In the genomic region with DNA sequence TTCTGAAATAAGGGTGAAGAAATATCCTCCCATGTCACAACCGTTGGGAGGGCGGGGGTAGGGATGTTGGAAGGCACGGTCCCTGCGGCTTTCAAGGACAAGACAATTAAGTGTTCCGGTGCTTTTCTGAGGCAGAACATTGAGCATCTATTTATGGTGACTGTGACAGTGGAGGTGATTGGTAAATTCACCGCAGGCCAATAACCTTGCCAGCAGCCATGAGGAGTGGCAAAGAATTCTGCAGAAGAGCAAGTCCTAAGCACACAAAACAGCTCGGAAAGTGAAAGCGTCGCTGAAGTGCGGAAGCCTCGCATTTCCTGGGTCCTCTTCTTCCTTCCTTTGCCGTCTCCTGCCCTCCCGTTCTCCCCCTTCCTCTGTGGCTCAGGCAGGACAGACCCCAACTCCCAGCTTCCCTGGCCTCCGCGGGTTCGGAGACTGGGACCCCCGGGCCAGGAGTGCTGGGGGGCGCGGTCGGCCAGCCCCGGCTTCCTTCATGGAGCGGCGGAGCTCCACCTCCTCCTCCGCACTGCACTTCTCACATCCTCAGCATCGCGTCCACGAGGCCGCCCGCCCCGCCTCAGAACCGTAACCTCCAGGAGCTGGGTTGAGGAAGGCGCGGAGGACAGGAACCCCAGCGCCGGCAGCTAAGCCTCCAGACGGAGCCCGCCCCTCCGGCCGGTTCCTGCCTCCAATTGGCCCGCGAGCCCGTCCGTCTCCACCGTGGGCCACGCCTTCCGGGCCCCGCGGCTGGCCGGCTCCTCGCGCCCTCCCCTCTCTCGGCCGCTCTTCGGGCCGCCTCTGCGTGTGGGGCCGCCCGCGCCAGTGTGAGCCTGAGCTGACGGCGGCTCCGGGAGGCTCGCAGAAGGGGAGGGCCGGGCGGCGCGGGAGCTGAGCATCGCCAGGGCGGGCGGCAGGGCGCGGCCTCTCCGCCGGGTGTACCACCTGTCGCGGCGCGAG, we compare ENCODE assay signal across 8 cellular contexts. TPM values are rescaled to one million over a fixed set of nuclear protein-coding genes. Genes with fewer than 3 reads are reported as not detected.
DNase-seq lines count a peak whose midpoint lies in the region; ATAC-seq and TF ChIP-seq lines count a peak whose summit lies in the region.

A gene (plus strand): TSS at position 774 of the 957 bp plus-strand sequence. CDS start 16,703 bp downstream, outside the sequence.

- no peaks in the 10 kb centered on the region for H3K36me3 ChIP-seq in prostate gland

- H3K27me3 ChIP-seq in prostate gland (replicated peaks; ENCODE audit: insufficient read depth) = no peaks in the 10 kb centered on the region

- WGBS in prostate gland = under 1% methylated on average over 49 of the region's 78 CpGs

- H3K27ac ChIP-seq in angular gyrus (ENCODE audit: low read depth, low read length) = peak within 1 kb of the TSS; percentile 66
- peak within 1 kb of the TSS; percentile 91 to 92 for H3K27ac ChIP-seq in prostate gland

- DNase-seq in NCI-H187 treated with DMSO at 0.1 percent for 48 hours (lab: John Stamatoyannopoulos, UW) (peak; percentile 68), T-helper 2 cell (peak; percentile 85 to 92 (median 85)), left ventricle myocardium superior (peak; percentile 95), prostate gland (ENCODE audit: low spot score) (peak; percentile 91), ureter (ENCODE audit: low spot score) (peak; percentile 93)

- TF ChIP-seq POLR2A in prostate gland (IDR thresholded peaks at IDR 0.05) = peak; percentile 94

- intact Hi-C loops in left ventricle myocardium superior (cut with micrococcal nuclease) (loop anchor here (5.0 kb wide), 1 partner anchor 56 kb away; a partner anchor contains a TSS), prostate gland (cut with DNase I) (loop anchor here (5.0 to 10.0 kb wide), 3 partner anchors 61 to 594 kb away; a partner anchor contains a TSS)

- H3K9me3 ChIP-seq in prostate gland = no peaks in the 10 kb centered on the region

- peak within 1 kb of the TSS; percentile 78 to 89 for H3K4me3 ChIP-seq in prostate gland

- ATAC-seq in GM18502 (IDR thresholded peaks at IDR 0.05; ENCODE audit: poor library complexity, unreplicated experiment) (peak; percentile 96), HG02943 (IDR thresholded peaks at IDR 0.05; ENCODE audit: low read depth, unreplicated experiment) (peak; percentile 93), left ventricle myocardium superior (peak; percentile 99)

- H3K4me1 ChIP-seq in prostate gland (replicated peaks) = no peaks in the 10 kb centered on the region

- TF ChIP-seq CTCF in prostate gland (IDR thresholded peaks at IDR 0.05) = no peak

RNA-seq across cellular contexts. Expression of the gene that starts here (rescaled TPM):
- 119 TPM for total RNA-seq in left ventricle myocardium superior
- 10 to 100 TPM; 38.3 to 59.4 TPM for total RNA-seq in prostate gland
- 44.5 TPM for total RNA-seq in ureter

Comparison
In these comparisons a context has a peak if more than half of its experiments do, and no peak if none do; other contexts are left out.
1. Peak in every context shown above with its lines: DNase-seq, ATAC-seq, H3K4me3 ChIP-seq and H3K27ac ChIP-seq.